In genomic region chr18:3623769-3624545, GRCh38 we compare ENCODE assay signal across 1 cellular context.
A peak's percentile ranks its signal among the peaks of the same experiment; 100 is the strongest.
TF ChIP-seq lines count a peak whose summit lies in the region.

No MANE protein-coding gene starts in this region.

TF ChIP-seq in HepG2, 621 proteins besides CTCF, POLR2A, EP300 and RAD21 (continued from another document and continues in another):
- TF ChIP-seq ZNF816 (CRISPR knock-in tag; IDR thresholded peaks at IDR 0.05; ENCODE audit: borderline replicate concordance) (peak; percentile 77; the same call in 1 of the 2 replicates), SRSF9 (IDR thresholded peaks at IDR 0.05; ENCODE audit: borderline replicate concordance, insufficient read depth, low read depth, low read length, poor library complexity, severe bottlenecking) (no peak), TERF1 (CRISPR knock-in tag; IDR thresholded peaks at IDR 0.05) (no peak), ZNF670 (CRISPR knock-in tag; IDR thresholded peaks at IDR 0.05; ENCODE audit: borderline replicate concordance) (peak; percentile 74; the same call in 1 of the 2 replicates), CENPBD1 (CRISPR knock-in tag; IDR thresholded peaks at IDR 0.05; ENCODE audit: borderline replicate concordance, low read depth) (no peak), PHF5A (CRISPR knock-in tag; IDR thresholded peaks at IDR 0.05; ENCODE audit: low read depth, unreplicated experiment) (no peak), ZC3H13 (CRISPR knock-in tag; IDR thresholded peaks at IDR 0.05) (peak; percentile 87), ZXDC (CRISPR knock-in tag; IDR thresholded peaks at IDR 0.05) (no peak; the same call in 1 of the 2 replicates), ZNF44 (CRISPR knock-in tag; IDR thresholded peaks at IDR 0.05) (0 out of 2 replicates have a peak, but pooled peaks have one; percentile 20), KAT8 (CRISPR knock-in tag; IDR thresholded peaks at IDR 0.05) (peak; percentile 65), ZBTB26 (CRISPR knock-in tag; IDR thresholded peaks at IDR 0.05; ENCODE audit: borderline replicate concordance) (peak; percentile 85; the same call in 1 of the 2 replicates), GTF3A (CRISPR knock-in tag; conservative IDR thresholded peaks at IDR 0.05) (0 out of 2 replicates have a peak, but pooled peaks have one; percentile 78), U2AF2 (IDR thresholded peaks at IDR 0.05; ENCODE audit: low read depth, low read length) (no peak), MATR3 (CRISPR knock-in tag; IDR thresholded peaks at IDR 0.05) (no peak), SIN3B (IDR thresholded peaks at IDR 0.05; ENCODE audit: low read length) (no peak), KDM5B (CRISPR knock-in tag; IDR thresholded peaks at IDR 0.05; ENCODE audit: borderline replicate concordance) (peak; percentile 88; the same call in 1 of the 2 replicates), KAT7 (CRISPR knock-in tag; IDR thresholded peaks at IDR 0.05; ENCODE audit: borderline replicate concordance) (no peak; the same call in 1 of the 2 replicates), ATF2 (CRISPR knock-in tag; IDR thresholded peaks at IDR 0.05) (peak; percentile 87; the same call in 1 of the 2 replicates), ATF7-NPFF (CRISPR knock-in tag; IDR thresholded peaks at IDR 0.05; ENCODE audit: low read depth) (peak; percentile 83), TEAD3 (CRISPR knock-in tag; optimal IDR thresholded peaks at IDR 0.05; ENCODE audit: borderline replicate concordance) (peak; percentile 86), RERE (CRISPR knock-in tag; IDR thresholded peaks at IDR 0.05; ENCODE audit: low read depth) (peak; percentile 65), ATF7 (IDR thresholded peaks at IDR 0.05) (no peak), ATF7 (CRISPR knock-in tag; IDR thresholded peaks at IDR 0.05) (peak; percentile 91; the same call in 1 of the 2 replicates), FOXP1 (IDR thresholded peaks at IDR 0.05) (no peak), FOXP1 (CRISPR knock-in tag; IDR thresholded peaks at IDR 0.05) (peak; percentile 66), ZNF740 (CRISPR knock-in tag; IDR thresholded peaks at IDR 0.05) (no peak), MAF1 (CRISPR knock-in tag; IDR thresholded peaks at IDR 0.05; ENCODE audit: borderline replicate concordance) (no peak), ARID3A (IDR thresholded peaks at IDR 0.05; ENCODE audit: low read depth, low read length) (peak; percentile 98), PHB2 (IDR thresholded peaks at IDR 0.05; ENCODE audit: partially characterized antibody) (no peak), SP2 (CRISPR knock-in tag; IDR thresholded peaks at IDR 0.05) (no peak), ZNF280B (CRISPR knock-in tag; IDR thresholded peaks at IDR 0.05; ENCODE audit: borderline replicate concordance) (peak; percentile 94), ZNF609 (CRISPR knock-in tag; IDR thresholded peaks at IDR 0.05; ENCODE audit: borderline replicate concordance) (peak; percentile 95), RBAK (CRISPR knock-in tag; IDR thresholded peaks at IDR 0.05) (no peak), MEIS2 (CRISPR knock-in tag; IDR thresholded peaks at IDR 0.05) (peak; percentile 96), CBX5 (CRISPR knock-in tag; IDR thresholded peaks at IDR 0.05; ENCODE audit: borderline replicate concordance) (peak; percentile 92), FOXK1 (CRISPR knock-in tag; IDR thresholded peaks at IDR 0.05; ENCODE audit: borderline replicate concordance, low read depth) (peak; percentile 76; the same call in 1 of the 2 replicates), RBFOX2 (IDR thresholded peaks at IDR 0.05; ENCODE audit: low read depth, low read length) (peak; percentile 96)
